1 cellular context compared by ENCODE assay signal in the genomic region with DNA sequence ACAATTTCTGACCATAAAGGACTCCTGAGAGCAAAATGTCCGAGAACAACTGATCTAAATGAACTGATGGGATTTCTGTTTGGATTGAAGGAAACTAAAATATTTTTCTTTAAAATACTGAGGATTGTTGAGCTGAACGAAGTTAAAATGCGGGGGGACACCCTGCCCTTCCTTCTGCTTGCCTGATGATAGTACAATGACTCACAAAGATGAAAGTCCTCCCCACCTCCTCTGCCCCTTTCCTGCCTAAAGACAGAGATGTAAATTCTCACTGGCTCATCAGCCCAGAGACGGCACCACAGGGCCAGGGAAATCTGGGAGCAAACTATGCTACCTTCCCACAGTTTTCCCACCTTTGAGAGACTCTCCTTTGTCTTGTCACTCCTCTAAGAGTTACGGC.
TF ChIP-seq lines count a peak whose summit lies in the region.

No MANE protein-coding gene starts in this region.

TF ChIP-seq in SK-N-SH, 30 proteins besides CTCF, POLR2A, EP300 and RAD21 (continued from another document):
- TF ChIP-seq, protein P1, sequence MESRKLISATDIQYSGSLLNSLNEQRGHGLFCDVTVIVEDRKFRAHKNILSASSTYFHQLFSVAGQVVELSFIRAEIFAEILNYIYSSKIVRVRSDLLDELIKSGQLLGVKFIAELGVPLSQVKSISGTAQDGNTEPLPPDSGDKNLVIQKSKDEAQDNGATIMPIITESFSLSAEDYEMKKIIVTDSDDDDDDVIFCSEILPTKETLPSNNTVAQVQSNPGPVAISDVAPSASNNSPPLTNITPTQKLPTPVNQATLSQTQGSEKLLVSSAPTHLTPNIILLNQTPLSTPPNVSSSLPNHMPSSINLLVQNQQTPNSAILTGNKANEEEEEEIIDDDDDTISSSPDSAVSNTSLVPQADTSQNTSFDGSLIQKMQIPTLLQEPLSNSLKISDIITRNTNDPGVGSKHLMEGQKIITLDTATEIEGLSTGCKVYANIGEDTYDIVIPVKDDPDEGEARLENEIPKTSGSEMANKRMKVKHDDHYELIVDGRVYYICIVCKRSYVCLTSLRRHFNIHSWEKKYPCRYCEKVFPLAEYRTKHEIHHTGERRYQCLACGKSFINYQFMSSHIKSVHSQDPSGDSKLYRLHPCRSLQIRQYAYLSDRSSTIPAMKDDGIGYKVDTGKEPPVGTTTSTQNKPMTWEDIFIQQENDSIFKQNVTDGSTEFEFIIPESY (IDR thresholded peaks at IDR 0.05; ENCODE audit: borderline replicate concordance, low read depth), result no peak
- TF ChIP-seq, protein P2, sequence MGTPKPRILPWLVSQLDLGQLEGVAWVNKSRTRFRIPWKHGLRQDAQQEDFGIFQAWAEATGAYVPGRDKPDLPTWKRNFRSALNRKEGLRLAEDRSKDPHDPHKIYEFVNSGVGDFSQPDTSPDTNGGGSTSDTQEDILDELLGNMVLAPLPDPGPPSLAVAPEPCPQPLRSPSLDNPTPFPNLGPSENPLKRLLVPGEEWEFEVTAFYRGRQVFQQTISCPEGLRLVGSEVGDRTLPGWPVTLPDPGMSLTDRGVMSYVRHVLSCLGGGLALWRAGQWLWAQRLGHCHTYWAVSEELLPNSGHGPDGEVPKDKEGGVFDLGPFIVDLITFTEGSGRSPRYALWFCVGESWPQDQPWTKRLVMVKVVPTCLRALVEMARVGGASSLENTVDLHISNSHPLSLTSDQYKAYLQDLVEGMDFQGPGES (IDR thresholded peaks at IDR 0.05; ENCODE audit: low read depth, low read length), result no peak
- TF ChIP-seq, protein P3, sequence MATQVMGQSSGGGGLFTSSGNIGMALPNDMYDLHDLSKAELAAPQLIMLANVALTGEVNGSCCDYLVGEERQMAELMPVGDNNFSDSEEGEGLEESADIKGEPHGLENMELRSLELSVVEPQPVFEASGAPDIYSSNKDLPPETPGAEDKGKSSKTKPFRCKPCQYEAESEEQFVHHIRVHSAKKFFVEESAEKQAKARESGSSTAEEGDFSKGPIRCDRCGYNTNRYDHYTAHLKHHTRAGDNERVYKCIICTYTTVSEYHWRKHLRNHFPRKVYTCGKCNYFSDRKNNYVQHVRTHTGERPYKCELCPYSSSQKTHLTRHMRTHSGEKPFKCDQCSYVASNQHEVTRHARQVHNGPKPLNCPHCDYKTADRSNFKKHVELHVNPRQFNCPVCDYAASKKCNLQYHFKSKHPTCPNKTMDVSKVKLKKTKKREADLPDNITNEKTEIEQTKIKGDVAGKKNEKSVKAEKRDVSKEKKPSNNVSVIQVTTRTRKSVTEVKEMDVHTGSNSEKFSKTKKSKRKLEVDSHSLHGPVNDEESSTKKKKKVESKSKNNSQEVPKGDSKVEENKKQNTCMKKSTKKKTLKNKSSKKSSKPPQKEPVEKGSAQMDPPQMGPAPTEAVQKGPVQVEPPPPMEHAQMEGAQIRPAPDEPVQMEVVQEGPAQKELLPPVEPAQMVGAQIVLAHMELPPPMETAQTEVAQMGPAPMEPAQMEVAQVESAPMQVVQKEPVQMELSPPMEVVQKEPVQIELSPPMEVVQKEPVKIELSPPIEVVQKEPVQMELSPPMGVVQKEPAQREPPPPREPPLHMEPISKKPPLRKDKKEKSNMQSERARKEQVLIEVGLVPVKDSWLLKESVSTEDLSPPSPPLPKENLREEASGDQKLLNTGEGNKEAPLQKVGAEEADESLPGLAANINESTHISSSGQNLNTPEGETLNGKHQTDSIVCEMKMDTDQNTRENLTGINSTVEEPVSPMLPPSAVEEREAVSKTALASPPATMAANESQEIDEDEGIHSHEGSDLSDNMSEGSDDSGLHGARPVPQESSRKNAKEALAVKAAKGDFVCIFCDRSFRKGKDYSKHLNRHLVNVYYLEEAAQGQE (IDR thresholded peaks at IDR 0.05; ENCODE audit: low read depth, low read length), result no peak
- no peak for TF ChIP-seq RFX5 (IDR thresholded peaks at IDR 0.05; ENCODE audit: low read length)
- TF ChIP-seq, protein P4, sequence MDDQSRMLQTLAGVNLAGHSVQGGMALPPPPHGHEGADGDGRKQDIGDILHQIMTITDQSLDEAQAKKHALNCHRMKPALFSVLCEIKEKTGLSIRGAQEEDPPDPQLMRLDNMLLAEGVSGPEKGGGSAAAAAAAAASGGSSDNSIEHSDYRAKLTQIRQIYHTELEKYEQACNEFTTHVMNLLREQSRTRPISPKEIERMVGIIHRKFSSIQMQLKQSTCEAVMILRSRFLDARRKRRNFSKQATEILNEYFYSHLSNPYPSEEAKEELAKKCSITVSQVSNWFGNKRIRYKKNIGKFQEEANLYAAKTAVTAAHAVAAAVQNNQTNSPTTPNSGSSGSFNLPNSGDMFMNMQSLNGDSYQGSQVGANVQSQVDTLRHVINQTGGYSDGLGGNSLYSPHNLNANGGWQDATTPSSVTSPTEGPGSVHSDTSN (IDR thresholded peaks at IDR 0.05), result no peak
- TF ChIP-seq RCOR1 (IDR thresholded peaks at IDR 0.05; ENCODE audit: low read length), result no peak
- no peak for TF ChIP-seq JUND (IDR thresholded peaks at IDR 0.05)
- no peak for TF ChIP-seq EZH2phosphoT487 (IDR thresholded peaks at IDR 0.05; ENCODE audit: borderline replicate concordance, low read depth)
- TF ChIP-seq TAF1 (IDR thresholded peaks at IDR 0.05; ENCODE audit: borderline replicate concordance, low read depth, low read length), result no peak
- no peak for TF ChIP-seq TCF12 (IDR thresholded peaks at IDR 0.05)
- no peak for TF ChIP-seq FOSL2 (IDR thresholded peaks at IDR 0.05; ENCODE audit: borderline replicate concordance, low read depth)
- no peak for TF ChIP-seq RXRA (IDR thresholded peaks at IDR 0.05; ENCODE audit: borderline replicate concordance, low read depth)
